Comparison of ENCODE assay signal across 8 cellular contexts in the genomic region with DNA sequence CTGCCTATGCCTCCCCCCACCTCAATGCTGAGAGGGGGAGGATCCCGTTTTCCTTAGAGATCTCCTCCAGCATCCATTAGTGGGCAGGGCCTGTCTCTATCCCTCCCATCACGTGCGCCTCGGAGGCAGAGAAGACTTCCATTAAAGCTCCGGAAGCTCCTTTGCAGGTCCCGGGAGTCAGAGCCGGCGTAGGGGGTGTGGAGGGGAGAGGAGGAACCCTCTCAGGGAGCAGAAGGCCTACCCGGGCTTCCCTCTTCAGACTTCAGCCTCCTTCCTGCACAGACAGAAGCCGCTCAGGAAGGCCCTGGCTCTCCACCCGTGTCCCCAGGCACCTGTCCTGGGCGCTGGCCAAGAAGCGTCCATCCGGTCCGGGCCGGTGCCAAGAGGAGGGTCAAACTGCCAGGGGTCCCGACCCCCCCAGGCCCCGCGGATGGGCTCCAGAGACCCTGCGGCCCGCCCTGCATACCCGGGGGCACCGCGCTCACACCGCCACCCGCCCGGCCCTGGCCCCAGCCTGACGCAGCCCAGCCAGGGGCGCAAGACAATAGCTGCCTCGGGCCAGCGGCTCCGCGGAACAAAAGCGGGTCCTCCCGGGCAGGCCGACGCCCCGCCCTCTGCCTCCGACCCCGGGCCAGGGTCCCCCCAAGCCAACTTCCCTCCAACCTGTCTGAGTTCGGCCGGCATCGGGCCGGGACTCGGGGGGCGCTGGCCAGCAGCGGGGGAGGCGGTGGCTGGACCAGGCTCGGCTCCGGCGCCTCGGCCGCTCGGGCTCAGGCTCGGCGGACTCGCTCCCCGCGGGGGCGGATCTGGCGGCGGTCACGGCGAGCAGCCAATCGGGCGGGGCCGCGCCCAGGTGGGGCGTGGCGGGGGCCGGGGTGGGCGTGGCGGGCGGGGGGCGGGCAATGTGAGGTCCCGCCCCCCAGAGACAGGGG. TPM values are rescaled to one million over a fixed set of nuclear protein-coding genes. Genes with fewer than 3 reads are reported as not detected.
DNase-seq lines count a peak whose midpoint lies in the region; ATAC-seq and TF ChIP-seq lines count a peak whose summit lies in the region.

No MANE protein-coding gene starts in this region.

- 0 out of 2 replicates have a peak overlapping the region, but pooled peaks have one; percentile 52 for H3K27ac Mint-ChIP-seq in GM23338

- H3K79me2 ChIP-seq in GM23338 (replicated peaks; ENCODE audit: insufficient read depth) = peaks cover 9% of the 10 kb centered on the region

- 0 out of 2 replicates have a peak overlapping the region, but pooled peaks have one; percentile 18 for H2AFZ ChIP-seq in GM23338

- H3K4me1 Mint-ChIP-seq in GM23338 = peaks cover 3% of the 10 kb centered on the region; the same call in 2 of the 3 replicates

- H3K9me3 ChIP-seq in BLaER1 treated with 17β-estradiol and CSF1 and Interleukin-3, amounts not matched to agents 10 nM and 100 nM (replicated peaks in 1 of 11) = no peaks in the 10 kb centered on the region
- no peaks in the 10 kb centered on the region for H3K9me3 ChIP-seq in liver (ENCODE audit: control insufficient read depth in 4 of 4, low read length in 3 of 4)

- H3K9me3 Mint-ChIP-seq in GM23338 = no peaks in the 10 kb centered on the region

- H3K27ac ChIP-seq in BLaER1 treated with 17β-estradiol and CSF1 and Interleukin-3, amounts not matched to agents 10 nM and 100 nM = peak overlapping the region in 10 of 11 experiments; percentile 48 to 86 (median 76); a peak in 20 of 22 replicates
- H3K27ac ChIP-seq in GM23338 (ENCODE audit: low read depth) (no peak overlapping the region), liver (ENCODE audit: low read depth in 1 of 2, low read length in 2 of 2) (peak overlapping the region; percentile 28 to 49)

- DNase-seq in GM23338 (ENCODE audit: low spot score) (peak; percentile 86), NCI-H226 (peak; percentile 48), dermis microvascular lymphatic vessel endothelial cell (ENCODE audit: low read depth in 2 of 2) (peak; percentile 43 to 84)
- DNase-seq in activated CD4-positive, alpha-beta T cell treated with anti-CD3 and anti-CD28 coated beads, Interleukin-2, amount 50 U/mL, for 4 hours = peak; percentile 21
- peak; percentile 61 for DNase-seq in stimulated activated CD4-positive, alpha-beta T cell treated with anti-CD3 and anti-CD28 coated beads, Interleukin-4, amount 100 ng/mL, for 1 hour

- H3K27me3 Mint-ChIP-seq in GM23338 (ENCODE audit: insufficient read depth, low read depth, poor library complexity) = peaks cover 9% of the 10 kb centered on the region

- H3K9me2 ChIP-seq in GM23338 (ENCODE audit: insufficient read depth) = no peaks in the 10 kb centered on the region

- ATAC-seq in GM23338 = peak; percentile 80
- no peak for ATAC-seq in GM21717 (IDR thresholded peaks at IDR 0.05; ENCODE audit: unreplicated experiment)

- no peaks in the 10 kb centered on the region for H3K36me3 Mint-ChIP-seq in GM23338 (ENCODE audit: low read depth)

- no peaks in the 10 kb centered on the region for H3K27me3 ChIP-seq in BLaER1 treated with 17β-estradiol and CSF1 and Interleukin-3, amounts not matched to agents 10 nM and 100 nM
- H3K27me3 ChIP-seq in GM23338 (ENCODE audit: insufficient read depth) (no peaks in the 10 kb centered on the region), liver (ENCODE audit: control insufficient read depth in 4 of 4, insufficient read depth in 4 of 4, low read length in 3 of 4) (no peaks in the 10 kb centered on the region)

- peaks cover 0 to 73% (median 44%) of the 10 kb centered on the region in 11 experiments; a peak in 19 of 22 replicates for H4K20me1 ChIP-seq in BLaER1 treated with 17β-estradiol and CSF1 and Interleukin-3, amounts not matched to agents 10 nM and 100 nM
- no peaks in the 10 kb centered on the region; the same call in 1 of the 2 replicates for H4K20me1 ChIP-seq in GM23338 (replicated peaks; ENCODE audit: insufficient read depth)

- H3K4me3 Mint-ChIP-seq in GM23338 = peak overlapping the region; percentile 78

- H3K4me3 ChIP-seq in BLaER1 treated with 17β-estradiol and CSF1 and Interleukin-3, amounts not matched to agents 10 nM and 100 nM = peak overlapping the region; percentile 57 to 90 (median 80)
- H3K4me3 ChIP-seq in GM23338 = peak overlapping the region; percentile 92
- H3K4me3 ChIP-seq in liver (ENCODE audit: low read depth in 1 of 3, low read length in 3 of 3) = peak overlapping the region in 2 of 3 donors; percentile 53 to 72

- TF ChIP-seq CTCF in GM23338 (conservative IDR thresholded peaks at IDR 0.05; ENCODE audit: low read depth in 2 of 2) (no peak), liver (IDR thresholded peaks at IDR 0.05; ENCODE audit: low read depth, low read length, missing input control) (no peak)

- peak overlapping the region; percentile 74 to 94 (median 83) for H3K9ac ChIP-seq in BLaER1 treated with 17β-estradiol and CSF1 and Interleukin-3, amounts not matched to agents 10 nM and 100 nM
- peak overlapping the region in 1 of 2 donors; percentile 20 for H3K9ac ChIP-seq in liver (ENCODE audit: low read depth in 1 of 2, low read length in 2 of 2)

- WGBS in liver = 9% methylated on average over 76 of the region's 76 CpGs

- peaks cover 6 to 70% (median 56%) of the 10 kb centered on the region in 10 experiments; a peak in 19 of 20 replicates for H3K4me1 ChIP-seq in BLaER1 treated with 17β-estradiol and CSF1 and Interleukin-3, amounts not matched to agents 10 nM and 100 nM
- H3K4me1 ChIP-seq in GM23338 (ENCODE audit: insufficient read depth) = peaks cover 8% of the 10 kb centered on the region; the same call in 1 of the 2 replicates
- peaks cover 2 to 26% (median 14%) of the 10 kb centered on the region in 4 donors for H3K4me1 ChIP-seq in liver (ENCODE audit: control insufficient read depth in 4 of 4, insufficient read depth in 4 of 4, low read length in 3 of 4)

- peak overlapping the region; percentile 90 to 100 (median 99) for H3K4me2 ChIP-seq in BLaER1 treated with 17β-estradiol and CSF1 and Interleukin-3, amounts not matched to agents 10 nM and 100 nM
- peak overlapping the region; percentile 92 for H3K4me2 ChIP-seq in GM23338

- peaks cover 0 to 5% (median under 1%) of the 10 kb centered on the region in 11 experiments; a peak in 6 of 22 replicates for H3K36me3 ChIP-seq in BLaER1 treated with 17β-estradiol and CSF1 and Interleukin-3, amounts not matched to agents 10 nM and 100 nM
- H3K36me3 ChIP-seq in GM23338 (ENCODE audit: insufficient read depth) (no peaks in the 10 kb centered on the region), liver (ENCODE audit: control insufficient read depth in 4 of 4, insufficient read depth in 3 of 4, low read depth in 1 of 4, low read length in 3 of 4) (peaks cover 0 to under 1% (median 0%) of the 10 kb centered on the region in 4 donors)

- no peaks in the 10 kb centered on the region for H3F3A ChIP-seq in GM23338 (replicated peaks; ENCODE audit: low read depth)

- TF ChIP-seq RAD21 in liver (IDR thresholded peaks at IDR 0.05) = no peak

TF ChIP-seq in GM23338, 12 proteins besides CTCF, POLR2A, EP300 and RAD21 (continues in another document):
- TF ChIP-seq EZH2phosphoT487 (IDR thresholded peaks at IDR 0.05; ENCODE audit: unreplicated experiment) = no peak
- no peak for TF ChIP-seq CREB1 (CRISPR knock-in tag; IDR thresholded peaks at IDR 0.05; ENCODE audit: low read depth)
- peak; percentile 62 for TF ChIP-seq POLR2AphosphoS5 (IDR thresholded peaks at IDR 0.05; ENCODE audit: low read depth)
- no peak for TF ChIP-seq EZH2 (IDR thresholded peaks at IDR 0.05; ENCODE audit: low read depth, unreplicated experiment)

TF ChIP-seq in liver, 16 proteins besides CTCF, POLR2A, EP300 and RAD21:
- TF ChIP-seq SP1 (IDR thresholded peaks at IDR 0.05) (no peak), FOXA2 (IDR thresholded peaks at IDR 0.05) (no peak), EGR1 (IDR thresholded peaks at IDR 0.05; ENCODE audit: low read depth in 2 of 2) (peak in 1 of 2 donors; percentile 59)
- TF ChIP-seq, protein P1, sequence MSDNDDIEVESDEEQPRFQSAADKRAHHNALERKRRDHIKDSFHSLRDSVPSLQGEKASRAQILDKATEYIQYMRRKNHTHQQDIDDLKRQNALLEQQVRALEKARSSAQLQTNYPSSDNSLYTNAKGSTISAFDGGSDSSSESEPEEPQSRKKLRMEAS (IDR thresholded peaks at IDR 0.05) = no peak

RNA-seq across cellular contexts. Expression of a gene that starts 29.9 kb away (rescaled TPM):
- 87.3 and 122 TPM in 2 replicates for total RNA-seq in GM23338 (2014; rRNA removed; shearing (Covaris generic))
- polyA plus RNA-seq in GM23338 (2016; fragmentation: Nextera tagmentation; extraction: Ambion mirVana) = 15.3 and 15.6 TPM in 2 replicates
- 60.0 and 81.3 TPM in 2 replicates for total RNA-seq in dermis microvascular lymphatic vessel endothelial cell
- 10 to 100 TPM; 41.6 to 48.8 TPM for total RNA-seq in liver
- polyA plus RNA-seq in liver = 10 to 100 TPM in 1 of 2 donors, 1 to 10 TPM in 1; 3.8 to 10.6 TPM

RNA-seq across cellular contexts. Expression of a gene that starts 34.2 kb away (rescaled TPM):
- total RNA-seq in GM23338 (2014; rRNA removed; shearing (Covaris generic)) = 15.0 and 20.2 TPM in 2 replicates
- polyA plus RNA-seq in GM23338 (2016; fragmentation: Nextera tagmentation; extraction: Ambion mirVana) (6.7 and 6.9 TPM in 2 replicates), liver (10 to 100 TPM; 10.8 to 11.7 TPM)
- total RNA-seq in dermis microvascular lymphatic vessel endothelial cell (40.1 and 75.0 TPM in 2 replicates), liver (100 to 1,000 TPM in 1 of 2 donors, 10 to 100 TPM in 1; 20.5 to 153 TPM)

RNA-seq across cellular contexts. Expression of a gene that starts 45.1 kb away (rescaled TPM):
- 11.2 and 14.1 TPM in 2 replicates for total RNA-seq in GM23338 (2014; rRNA removed; shearing (Covaris generic))
- polyA plus RNA-seq in GM23338 (2016; fragmentation: Nextera tagmentation; extraction: Ambion mirVana) = 9.2 and 12.4 TPM in 2 replicates
- total RNA-seq in dermis microvascular lymphatic vessel endothelial cell = 66.5 and 75.4 TPM in 2 replicates
- total RNA-seq in liver = 10 to 100 TPM; 22.2 to 30.2 TPM
- polyA plus RNA-seq in liver = 10 to 100 TPM; 37.0 to 41.3 TPM

RNA-seq across cellular contexts. Expression of a gene that starts 45.1 kb away (rescaled TPM):
- total RNA-seq in GM23338 (2014; rRNA removed; shearing (Covaris generic)) = 29.8 and 35.1 TPM in 2 replicates
- polyA plus RNA-seq in GM23338 (2016; fragmentation: Nextera tagmentation; extraction: Ambion mirVana) (29.6 and 32.6 TPM in 2 replicates), liver (100 to 1,000 TPM; 156 to 430 TPM)
- total RNA-seq in dermis microvascular lymphatic vessel endothelial cell (253 and 414 TPM in 2 replicates), liver (100 to 1,000 TPM in 1 of 2 donors, 10 to 100 TPM in 1; 75.3 to 136 TPM)

Comparison
In these comparisons a context has a peak if more than half of its experiments do, and no peak if none do; other contexts are left out.
1. DNase-seq: peak in every context shown above with its lines; median percentile 86 in GM23338; 64 in dermis microvascular lymphatic vessel endothelial cell; 61 in stimulated activated CD4-positive, alpha-beta T cell treated with anti-CD3 and anti-CD28 coated beads, Interleukin-4, amount 100 ng/mL, for 1 hour; 48 in NCI-H226; 21 in activated CD4-positive, alpha-beta T cell treated with anti-CD3 and anti-CD28 coated beads, Interleukin-2, amount 50 U/mL, for 4 hours.